Comparison of ENCODE assay signal across 10 cellular contexts in the genomic region with DNA sequence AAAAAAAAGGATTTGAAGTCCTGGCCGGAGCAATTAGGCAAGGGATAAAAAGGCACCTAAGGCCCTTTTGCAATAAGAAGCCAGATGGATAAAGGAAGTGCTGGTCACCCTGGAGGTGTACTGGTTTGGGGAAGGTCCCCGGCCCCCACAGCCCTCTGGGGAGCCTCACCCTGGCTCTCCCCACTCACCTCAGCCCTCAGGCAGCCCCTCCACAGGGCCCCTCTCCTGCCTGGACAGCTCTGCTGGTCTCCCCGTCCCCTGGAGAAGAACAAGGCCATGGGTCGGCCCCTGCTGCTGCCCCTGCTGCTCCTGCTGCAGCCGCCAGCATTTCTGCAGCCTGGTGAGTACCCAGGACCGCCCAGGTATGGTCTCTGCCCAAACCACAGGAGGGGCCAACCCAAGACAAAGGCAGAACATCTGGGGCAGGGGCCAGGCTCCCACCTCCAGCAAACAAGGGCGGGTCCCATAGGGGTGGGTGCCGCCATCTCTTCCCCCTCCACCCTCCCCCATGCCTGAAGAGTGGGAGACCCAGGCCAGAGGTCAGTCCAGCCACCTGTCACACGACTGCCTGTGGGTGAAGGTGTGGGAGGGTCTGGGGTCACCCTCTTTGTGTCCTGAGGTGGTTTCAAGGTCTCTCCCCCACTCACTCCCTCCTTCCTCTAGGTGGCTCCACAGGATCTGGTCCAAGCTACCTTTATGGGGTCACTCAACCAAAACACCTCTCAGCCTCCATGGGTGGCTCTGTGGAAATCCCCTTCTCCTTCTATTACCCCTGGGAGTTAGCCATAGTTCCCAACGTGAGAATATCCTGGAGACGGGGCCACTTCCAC. TPM values are rescaled to one million over a fixed set of nuclear protein-coding genes. Genes with fewer than 3 reads are reported as not detected.
A peak's percentile ranks its signal among the peaks of the same experiment; 100 is the strongest.
DNase-seq lines count a peak whose midpoint lies in the region; ATAC-seq and TF ChIP-seq lines count a peak whose summit lies in the region.
"Had no signal": no experiment of that assay in that cellular context is flagged by ENCODE, and none has a peak within 500 bp of the region (broad histone marks: within the 10 kb centered on the region; RNA-seq: fewer than 3 reads in every experiment).

A gene (plus strand): TSS at position 91 of the 830 bp plus-strand sequence. CDS start 186 bp downstream, at position 277.

- TF ChIP-seq CTCF in GM13977 (IDR thresholded peaks at IDR 0.05; ENCODE audit: extremely low read depth, insufficient read depth, missing control alignments), result peak; percentile 35
- TF ChIP-seq CTCF in SK-N-SH (IDR thresholded peaks at IDR 0.05), result peak; percentile 20; the same call in 1 of the 2 replicates
- no peak for TF ChIP-seq CTCF in gastroesophageal sphincter (IDR thresholded peaks at IDR 0.05)
- TF ChIP-seq CTCF in retinal pigment epithelial cell (conservative IDR thresholded peaks at IDR 0.05; ENCODE audit: low read depth, low read length), result peak; percentile 7

- no peaks in the 10 kb centered on the region for H3K27me3 ChIP-seq in SK-N-SH (ENCODE audit: insufficient read depth)
- H3K27me3 ChIP-seq in gastroesophageal sphincter, result no peaks in the 10 kb centered on the region
- H3K27me3 ChIP-seq in MG63, result no peaks in the 10 kb centered on the region

- no peaks in the 10 kb centered on the region for H4K20me1 ChIP-seq in SK-N-SH (ENCODE audit: insufficient read depth)

- H3K9ac ChIP-seq in SK-N-SH, result no peak within 1 kb of the TSS

- H3K4me3 ChIP-seq in SK-N-SH (ENCODE audit: low read depth in 2 of 2, low read length in 1 of 2) (no peak within 1 kb of the TSS), gastroesophageal sphincter (no peak within 1 kb of the TSS), retinal pigment epithelial cell (ENCODE audit: low read length) (no peak within 1 kb of the TSS), MG63 (no peak within 1 kb of the TSS)

- H3K79me2 ChIP-seq in SK-N-SH (ENCODE audit: insufficient read depth), result no peaks in the 10 kb centered on the region

- no peak for TF ChIP-seq RAD21 in SK-N-SH (IDR thresholded peaks at IDR 0.05; ENCODE audit: low read length)

- POLR2A ChIA-PET in SK-N-SH (lab: Yijun Ruan, JAX), result no interaction called here

- TF ChIP-seq EP300 in SK-N-SH (IDR thresholded peaks at IDR 0.05; ENCODE audit: borderline replicate concordance in 1 of 2, low read depth in 1 of 2, low read length in 1 of 2) (no peak), gastroesophageal sphincter (IDR thresholded peaks at IDR 0.05) (no peak)

- in situ Hi-C loops in GM13977 (cut with MboI; ENCODE audit: low pct_unique_long_range_greater_than_20kb, low sequenced_read_pairs, unreplicated experiment), result no loop called here

- CTCF ChIA-PET in SK-N-SH (lab: Yijun Ruan, JAX), result interaction anchor here (1.2 kb wide), 1 partner anchor 10 kb away, joined by 4 read pairs; no protein-coding TSS in a partner anchor

- H3K27ac ChIP-seq in SK-N-SH (ENCODE audit: low read depth in 2 of 2, low read length in 1 of 2), result no peak within 1 kb of the TSS
- H3K27ac ChIP-seq in gastroesophageal sphincter, result no peak within 1 kb of the TSS

- H3K9me2 ChIP-seq in SK-N-SH, result no peaks in the 10 kb centered on the region

- ATAC-seq in gastroesophageal sphincter (no peak), HG03280 (IDR thresholded peaks at IDR 0.05; ENCODE audit: unreplicated experiment) (no peak)

- H3K9me3 ChIP-seq in SK-N-SH (no peaks in the 10 kb centered on the region), gastroesophageal sphincter (no peaks in the 10 kb centered on the region), MG63 (no peaks in the 10 kb centered on the region)

- H3F3A ChIP-seq in SK-N-SH (replicated peaks; ENCODE audit: insufficient read depth), result peaks cover 16% of the 10 kb centered on the region

- no peak within 1 kb of the TSS for H3K4me2 ChIP-seq in SK-N-SH

- 86% methylated on average over 7 of the region's 11 CpGs for WGBS in SK-N-SH (ENCODE audit: low lambda C conversion rate)
- 60 to 67% methylated on average over 1 of the region's 11 CpGs for WGBS in gastroesophageal sphincter (ENCODE audit: low coverage in 1 of 2), 2 donors

- no peak for TF ChIP-seq POLR2A in gastroesophageal sphincter (IDR thresholded peaks at IDR 0.05)

- H3K36me3 ChIP-seq in SK-N-SH (replicated peaks in 1 of 2; ENCODE audit: control insufficient read depth in 1 of 2, insufficient read depth in 2 of 2, low read length in 1 of 2), result peaks cover 73 to 79% of the 10 kb centered on the region in 2 experiments
- peaks cover 4 to 100% of the 10 kb centered on the region in 2 donors for H3K36me3 ChIP-seq in gastroesophageal sphincter
- H3K36me3 ChIP-seq in MG63, result peaks cover 10% of the 10 kb centered on the region

- no peak within 1 kb of the TSS for H2AFZ ChIP-seq in SK-N-SH (ENCODE audit: low read depth)

- DNase-seq in GM13977 (ENCODE audit: low spot score) (no peak), SK-N-SH (no peak), retinal pigment epithelial cell (ENCODE audit: low read depth) (no peak), NOMO-1 treated with dmso at 0.1 percent for 144 hours (lab: John Stamatoyannopoulos, UW; ENCODE audit: unreplicated experiment) (no peak), MG63 (no peak), HuH-7.5 (ENCODE audit: low spot score) (no peak)
- DNase-seq: central memory CD4-positive, alpha-beta T cell; NCI-H1930 had no signal

- H3K4me1 ChIP-seq in SK-N-SH (ENCODE audit: control insufficient read depth in 1 of 2, insufficient read depth in 2 of 2, low read depth in 1 of 2, low read length in 1 of 2) (no peaks in the 10 kb centered on the region), gastroesophageal sphincter (no peaks in the 10 kb centered on the region)

TF ChIP-seq in SK-N-SH, 30 proteins besides CTCF, POLR2A, EP300 and RAD21:
- TF ChIP-seq TCF12 (IDR thresholded peaks at IDR 0.05) (no peak), JUND (IDR thresholded peaks at IDR 0.05) (no peak), SMC3 (IDR thresholded peaks at IDR 0.05; ENCODE audit: low read depth, low read length) (no peak), EZH2phosphoT487 (IDR thresholded peaks at IDR 0.05; ENCODE audit: borderline replicate concordance, low read depth) (no peak), RCOR1 (IDR thresholded peaks at IDR 0.05; ENCODE audit: low read length) (no peak), ELF1 (IDR thresholded peaks at IDR 0.05) (no peak), NRF1 (IDR thresholded peaks at IDR 0.05; ENCODE audit: low read depth, low read length) (no peak), TAF1 (IDR thresholded peaks at IDR 0.05; ENCODE audit: borderline replicate concordance, low read depth, low read length) (no peak), POLR2AphosphoS5 (IDR thresholded peaks at IDR 0.05; ENCODE audit: low read depth, low read length) (no peak), MEF2A (IDR thresholded peaks at IDR 0.05; ENCODE audit: borderline replicate concordance, low read depth) (no peak), GATA2 (CRISPR knock-in tag; IDR thresholded peaks at IDR 0.05) (no peak), NFIC (IDR thresholded peaks at IDR 0.05; ENCODE audit: borderline replicate concordance) (no peak), RXRA (IDR thresholded peaks at IDR 0.05; ENCODE audit: borderline replicate concordance, low read depth) (no peak), MXI1 (IDR thresholded peaks at IDR 0.05; ENCODE audit: low read depth, low read length) (no peak), GABPA (IDR thresholded peaks at IDR 0.05; ENCODE audit: low read depth) (no peak), SIN3A (IDR thresholded peaks at IDR 0.05; ENCODE audit: borderline replicate concordance, low read depth, low read length) (no peak)
- TF ChIP-seq, protein P1, sequence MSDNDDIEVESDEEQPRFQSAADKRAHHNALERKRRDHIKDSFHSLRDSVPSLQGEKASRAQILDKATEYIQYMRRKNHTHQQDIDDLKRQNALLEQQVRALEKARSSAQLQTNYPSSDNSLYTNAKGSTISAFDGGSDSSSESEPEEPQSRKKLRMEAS (IDR thresholded peaks at IDR 0.05; ENCODE audit: low read depth), result no peak
- TF ChIP-seq, protein P2, sequence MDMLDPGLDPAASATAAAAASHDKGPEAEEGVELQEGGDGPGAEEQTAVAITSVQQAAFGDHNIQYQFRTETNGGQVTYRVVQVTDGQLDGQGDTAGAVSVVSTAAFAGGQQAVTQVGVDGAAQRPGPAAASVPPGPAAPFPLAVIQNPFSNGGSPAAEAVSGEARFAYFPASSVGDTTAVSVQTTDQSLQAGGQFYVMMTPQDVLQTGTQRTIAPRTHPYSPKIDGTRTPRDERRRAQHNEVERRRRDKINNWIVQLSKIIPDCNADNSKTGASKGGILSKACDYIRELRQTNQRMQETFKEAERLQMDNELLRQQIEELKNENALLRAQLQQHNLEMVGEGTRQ (IDR thresholded peaks at IDR 0.05; ENCODE audit: borderline replicate concordance, low read depth, low read length), result no peak

RNA-seq across cellular contexts. Expression of the gene that starts here (rescaled TPM):
- polyA plus RNA-seq in SK-N-SH (2012; rRNA removed), result 55.4 and 63.7 TPM in 2 replicates
- 12.7 and 18.0 TPM in 2 replicates for polyA plus RNA-seq in SK-N-SH (2012; cell fraction: cytosol; rRNA removed)
- polyA plus RNA-seq in SK-N-SH (2012; cell fraction: nucleus; rRNA removed), result 418 and 421 TPM in 2 replicates
- 10 to 100 TPM; 11.8 to 61.8 (median 24.2) TPM for total RNA-seq in gastroesophageal sphincter
- total RNA-seq in MG63 (2014; rRNA removed; shearing (Covaris generic); ENCODE audit: low replicate concordance), result 6.2 and 7.2 TPM in 2 replicates

Comparison
In these comparisons a context has a peak if more than half of its experiments do, and no peak if none do; other contexts are left out.
1. CTCF ChIP-seq: peak in GM13977 (single experiment), SK-N-SH (single experiment) and retinal pigment epithelial cell (single experiment); none in gastroesophageal sphincter (0 of 4).